1 cellular context compared by ENCODE assay signal in genomic region chr11:69923641-69924307, GRCh38.
TF ChIP-seq lines count a peak whose summit lies in the region.

No MANE protein-coding gene starts in this region.

TF ChIP-seq in H1, 55 proteins besides CTCF, POLR2A, EP300 and RAD21:
- TF ChIP-seq SAP30 (IDR thresholded peaks at IDR 0.05; ENCODE audit: insufficient read depth, insufficient replicate concordance, low read length) (no peak), BRCA1 (IDR thresholded peaks at IDR 0.05; ENCODE audit: low read depth, low read length) (no peak), MAFK (IDR thresholded peaks at IDR 0.05; ENCODE audit: low read depth, low read length) (no peak), KDM1A (IDR thresholded peaks at IDR 0.05; ENCODE audit: borderline replicate concordance, low read length) (no peak), CEBPB (IDR thresholded peaks at IDR 0.05; ENCODE audit: low read depth, low read length) (no peak), E2F6 (IDR thresholded peaks at IDR 0.05) (no peak), SP1 (IDR thresholded peaks at IDR 0.05; ENCODE audit: low read depth, low read length) (no peak), ATF3 (IDR thresholded peaks at IDR 0.05; ENCODE audit: insufficient read depth, low read depth, low read length) (no peak), RXRA (IDR thresholded peaks at IDR 0.05; ENCODE audit: insufficient read depth, low read depth, low read length) (no peak)
